In the genomic region with DNA sequence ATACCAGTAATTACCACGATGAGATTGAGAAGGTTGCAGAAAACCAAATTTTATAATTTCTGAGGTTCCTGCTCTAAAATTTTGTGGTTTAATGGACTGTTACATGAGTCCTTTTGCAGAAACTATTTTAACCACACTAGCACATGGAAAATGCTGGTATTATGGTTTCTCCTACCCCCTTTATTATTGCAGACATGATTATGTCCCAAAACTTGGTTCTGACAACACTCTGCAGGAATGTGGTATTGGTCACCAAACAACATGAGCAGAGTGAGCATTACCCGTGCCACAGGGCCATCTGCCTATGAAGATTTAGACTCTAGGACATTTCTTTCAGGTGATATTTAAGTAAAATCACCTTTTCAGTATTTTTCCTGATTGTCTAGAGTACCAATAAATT, we compare ENCODE assay signal across 1 cellular context.
TF ChIP-seq lines count a peak whose summit lies in the region.

No MANE protein-coding gene starts in this region.

TF ChIP-seq in HEK293, 187 proteins besides CTCF, POLR2A, EP300 and RAD21:
- TF ChIP-seq PRDM10 (tag by site-specific recombination; IDR thresholded peaks at IDR 0.05) = 0 out of 2 replicates have a peak, but pooled peaks have one; percentile 17
- no peak for TF ChIP-seq ZBTB48 (tag by site-specific recombination; IDR thresholded peaks at IDR 0.05)
